ENCODE assay signal across 1 cellular context in the genomic region with DNA sequence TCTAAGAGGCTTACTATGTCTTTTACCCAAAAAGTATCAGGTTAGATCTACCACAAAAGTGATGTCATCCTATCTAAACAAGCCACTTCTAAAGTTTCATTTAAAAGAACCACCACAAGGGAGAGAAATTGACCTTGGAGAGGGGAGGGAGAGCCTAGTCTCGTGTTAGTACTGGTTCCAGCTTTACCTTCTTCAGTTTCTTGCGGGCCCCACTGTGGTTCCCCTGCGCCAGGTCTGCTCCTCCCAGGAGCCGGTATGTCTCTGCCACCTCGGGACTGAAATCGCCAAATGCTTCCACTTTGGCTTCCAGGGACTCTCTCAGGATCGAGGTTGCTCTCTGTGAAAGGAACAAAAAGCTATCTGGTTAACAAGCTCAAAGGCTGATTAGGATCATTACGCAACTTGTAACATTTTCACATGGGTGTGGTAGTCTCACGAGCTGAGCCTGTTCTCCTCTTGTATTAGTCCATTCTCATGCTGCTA.
TF ChIP-seq lines count a peak whose summit lies in the region.

No MANE protein-coding gene starts in this region.

TF ChIP-seq in HEK293, 187 proteins besides CTCF, POLR2A, EP300 and RAD21 (continued from another document):
- TF ChIP-seq, protein P1, sequence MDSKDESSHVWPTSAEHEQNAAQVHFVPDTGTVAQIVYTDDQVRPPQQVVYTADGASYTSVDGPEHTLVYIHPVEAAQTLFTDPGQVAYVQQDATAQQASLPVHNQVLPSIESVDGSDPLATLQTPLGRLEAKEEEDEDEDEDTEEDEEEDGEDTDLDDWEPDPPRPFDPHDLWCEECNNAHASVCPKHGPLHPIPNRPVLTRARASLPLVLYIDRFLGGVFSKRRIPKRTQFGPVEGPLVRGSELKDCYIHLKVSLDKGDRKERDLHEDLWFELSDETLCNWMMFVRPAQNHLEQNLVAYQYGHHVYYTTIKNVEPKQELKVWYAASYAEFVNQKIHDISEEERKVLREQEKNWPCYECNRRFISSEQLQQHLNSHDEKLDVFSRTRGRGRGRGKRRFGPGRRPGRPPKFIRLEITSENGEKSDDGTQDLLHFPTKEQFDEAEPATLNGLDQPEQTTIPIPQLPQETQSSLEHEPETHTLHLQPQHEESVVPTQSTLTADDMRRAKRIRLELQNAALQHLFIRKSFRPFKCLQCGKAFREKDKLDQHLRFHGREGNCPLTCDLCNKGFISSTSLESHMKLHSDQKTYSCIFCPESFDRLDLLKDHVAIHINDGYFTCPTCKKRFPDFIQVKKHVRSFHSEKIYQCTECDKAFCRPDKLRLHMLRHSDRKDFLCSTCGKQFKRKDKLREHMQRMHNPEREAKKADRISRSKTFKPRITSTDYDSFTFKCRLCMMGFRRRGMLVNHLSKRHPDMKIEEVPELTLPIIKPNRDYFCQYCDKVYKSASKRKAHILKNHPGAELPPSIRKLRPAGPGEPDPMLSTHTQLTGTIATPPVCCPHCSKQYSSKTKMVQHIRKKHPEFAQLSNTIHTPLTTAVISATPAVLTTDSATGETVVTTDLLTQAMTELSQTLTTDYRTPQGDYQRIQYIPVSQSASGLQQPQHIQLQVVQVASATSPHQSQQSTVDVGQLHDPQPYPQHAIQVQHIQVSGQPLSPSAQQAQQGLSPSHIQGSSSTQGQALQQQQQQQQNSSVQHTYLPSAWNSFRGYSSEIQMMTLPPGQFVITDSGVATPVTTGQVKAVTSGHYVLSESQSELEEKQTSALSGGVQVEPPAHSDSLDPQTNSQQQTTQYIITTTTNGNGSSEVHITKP (tag by site-specific recombination; IDR thresholded peaks at IDR 0.05) = peak; percentile 54
- TF ChIP-seq ZNF521 (tag by site-specific recombination; IDR thresholded peaks at IDR 0.05) (no peak), FEZF1 (tag by site-specific recombination; IDR thresholded peaks at IDR 0.05) (0 out of 2 replicates have a peak, but pooled peaks have one; percentile 14), ZNF184 (tag by site-specific recombination; IDR thresholded peaks at IDR 0.05) (0 out of 2 replicates have a peak, but pooled peaks have one; percentile 33), ZNF175 (tag by site-specific recombination; IDR thresholded peaks at IDR 0.05) (no peak), ZNF112 (tag by site-specific recombination; IDR thresholded peaks at IDR 0.05) (no peak), ZBTB48 (tag by site-specific recombination; IDR thresholded peaks at IDR 0.05) (no peak), PRDM1 (tag by site-specific recombination; IDR thresholded peaks at IDR 0.05) (0 out of 2 replicates have a peak, but pooled peaks have one; percentile 39), MEIS1 (CRISPR knock-in tag; IDR thresholded peaks at IDR 0.05; ENCODE audit: borderline replicate concordance) (no peak), ZNF501 (tag by site-specific recombination; IDR thresholded peaks at IDR 0.05) (no peak), TRIM28 (IDR thresholded peaks at IDR 0.05; ENCODE audit: borderline replicate concordance, low read length) (peak; percentile 86), ZNF600 (tag by site-specific recombination; IDR thresholded peaks at IDR 0.05) (0 out of 2 replicates have a peak, but pooled peaks have one; percentile 43), ZNF548 (tag by site-specific recombination; IDR thresholded peaks at IDR 0.05) (no peak), ZNF239 (tag by site-specific recombination; IDR thresholded peaks at IDR 0.05) (no peak), ZNF677 (tag by site-specific recombination; IDR thresholded peaks at IDR 0.05) (no peak), WT1 (tag by site-specific recombination; IDR thresholded peaks at IDR 0.05) (no peak), SETDB1 (IDR thresholded peaks at IDR 0.05; ENCODE audit: insufficient read length, low read length) (no peak), ZNF10 (tag by site-specific recombination; IDR thresholded peaks at IDR 0.05) (no peak), ZNF585B (tag by site-specific recombination; IDR thresholded peaks at IDR 0.05) (no peak), YY2 (tag by site-specific recombination; IDR thresholded peaks at IDR 0.05) (no peak), ZXDB (tag by site-specific recombination; IDR thresholded peaks at IDR 0.05) (peak; percentile 31; the same call in 1 of the 2 replicates), ZNF549 (tag by site-specific recombination; IDR thresholded peaks at IDR 0.05) (no peak), ZSCAN30 (tag by site-specific recombination; IDR thresholded peaks at IDR 0.05) (no peak), ZBTB20 (tag by site-specific recombination; IDR thresholded peaks at IDR 0.05) (no peak), ZNF121 (tag by site-specific recombination; IDR thresholded peaks at IDR 0.05) (no peak), ZNF138 (tag by site-specific recombination; IDR thresholded peaks at IDR 0.05; ENCODE audit: borderline replicate concordance) (no peak), KLF8 (tag by site-specific recombination; IDR thresholded peaks at IDR 0.05) (0 out of 2 replicates have a peak, but pooled peaks have one; percentile 30), ZNF366 (tag by site-specific recombination; conservative IDR thresholded peaks at IDR 0.05) (peak; percentile 60)
- TF ChIP-seq, protein P2, sequence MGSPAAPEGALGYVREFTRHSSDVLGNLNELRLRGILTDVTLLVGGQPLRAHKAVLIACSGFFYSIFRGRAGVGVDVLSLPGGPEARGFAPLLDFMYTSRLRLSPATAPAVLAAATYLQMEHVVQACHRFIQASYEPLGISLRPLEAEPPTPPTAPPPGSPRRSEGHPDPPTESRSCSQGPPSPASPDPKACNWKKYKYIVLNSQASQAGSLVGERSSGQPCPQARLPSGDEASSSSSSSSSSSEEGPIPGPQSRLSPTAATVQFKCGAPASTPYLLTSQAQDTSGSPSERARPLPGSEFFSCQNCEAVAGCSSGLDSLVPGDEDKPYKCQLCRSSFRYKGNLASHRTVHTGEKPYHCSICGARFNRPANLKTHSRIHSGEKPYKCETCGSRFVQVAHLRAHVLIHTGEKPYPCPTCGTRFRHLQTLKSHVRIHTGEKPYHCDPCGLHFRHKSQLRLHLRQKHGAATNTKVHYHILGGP (tag by site-specific recombination; IDR thresholded peaks at IDR 0.05) = no peak
- TF ChIP-seq, protein P3, sequence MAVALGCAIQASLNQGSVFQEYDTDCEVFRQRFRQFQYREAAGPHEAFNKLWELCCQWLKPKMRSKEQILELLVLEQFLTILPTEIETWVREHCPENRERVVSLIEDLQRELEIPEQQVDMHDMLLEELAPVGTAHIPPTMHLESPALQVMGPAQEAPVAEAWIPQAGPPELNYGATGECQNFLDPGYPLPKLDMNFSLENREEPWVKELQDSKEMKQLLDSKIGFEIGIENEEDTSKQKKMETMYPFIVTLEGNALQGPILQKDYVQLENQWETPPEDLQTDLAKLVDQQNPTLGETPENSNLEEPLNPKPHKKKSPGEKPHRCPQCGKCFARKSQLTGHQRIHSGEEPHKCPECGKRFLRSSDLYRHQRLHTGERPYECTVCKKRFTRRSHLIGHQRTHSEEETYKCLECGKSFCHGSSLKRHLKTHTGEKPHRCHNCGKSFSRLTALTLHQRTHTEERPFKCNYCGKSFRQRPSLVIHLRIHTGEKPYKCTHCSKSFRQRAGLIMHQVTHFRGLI (tag by site-specific recombination; IDR thresholded peaks at IDR 0.05) = no peak
- TF ChIP-seq, protein P4, sequence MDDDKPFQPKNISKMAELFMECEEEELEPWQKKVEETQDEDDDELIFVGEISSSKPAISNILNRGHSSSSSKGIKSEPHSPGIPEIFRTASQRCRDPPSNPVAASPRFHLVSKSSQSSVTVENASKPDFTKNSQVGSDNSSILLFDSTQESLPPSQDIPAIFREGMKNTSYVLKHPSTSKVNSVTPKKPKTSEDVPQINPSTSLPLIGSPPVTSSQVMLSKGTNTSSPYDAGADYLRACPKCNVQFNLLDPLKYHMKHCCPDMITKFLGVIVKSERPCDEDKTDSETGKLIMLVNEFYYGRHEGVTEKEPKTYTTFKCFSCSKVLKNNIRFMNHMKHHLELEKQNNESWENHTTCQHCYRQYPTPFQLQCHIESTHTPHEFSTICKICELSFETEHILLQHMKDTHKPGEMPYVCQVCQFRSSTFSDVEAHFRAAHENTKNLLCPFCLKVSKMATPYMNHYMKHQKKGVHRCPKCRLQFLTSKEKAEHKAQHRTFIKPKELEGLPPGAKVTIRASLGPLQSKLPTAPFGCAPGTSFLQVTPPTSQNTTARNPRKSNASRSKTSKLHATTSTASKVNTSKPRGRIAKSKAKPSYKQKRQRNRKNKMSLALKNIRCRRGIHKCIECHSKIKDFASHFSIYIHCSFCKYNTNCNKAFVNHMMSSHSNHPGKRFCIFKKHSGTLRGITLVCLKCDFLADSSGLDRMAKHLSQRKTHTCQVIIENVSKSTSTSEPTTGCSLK (tag by site-specific recombination; IDR thresholded peaks at IDR 0.05) = no peak
- TF ChIP-seq, protein P5, sequence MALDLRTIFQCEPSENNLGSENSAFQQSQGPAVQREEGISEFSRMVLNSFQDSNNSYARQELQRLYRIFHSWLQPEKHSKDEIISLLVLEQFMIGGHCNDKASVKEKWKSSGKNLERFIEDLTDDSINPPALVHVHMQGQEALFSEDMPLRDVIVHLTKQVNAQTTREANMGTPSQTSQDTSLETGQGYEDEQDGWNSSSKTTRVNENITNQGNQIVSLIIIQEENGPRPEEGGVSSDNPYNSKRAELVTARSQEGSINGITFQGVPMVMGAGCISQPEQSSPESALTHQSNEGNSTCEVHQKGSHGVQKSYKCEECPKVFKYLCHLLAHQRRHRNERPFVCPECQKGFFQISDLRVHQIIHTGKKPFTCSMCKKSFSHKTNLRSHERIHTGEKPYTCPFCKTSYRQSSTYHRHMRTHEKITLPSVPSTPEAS (tag by site-specific recombination; IDR thresholded peaks at IDR 0.05) = no peak
- TF ChIP-seq, protein P6, sequence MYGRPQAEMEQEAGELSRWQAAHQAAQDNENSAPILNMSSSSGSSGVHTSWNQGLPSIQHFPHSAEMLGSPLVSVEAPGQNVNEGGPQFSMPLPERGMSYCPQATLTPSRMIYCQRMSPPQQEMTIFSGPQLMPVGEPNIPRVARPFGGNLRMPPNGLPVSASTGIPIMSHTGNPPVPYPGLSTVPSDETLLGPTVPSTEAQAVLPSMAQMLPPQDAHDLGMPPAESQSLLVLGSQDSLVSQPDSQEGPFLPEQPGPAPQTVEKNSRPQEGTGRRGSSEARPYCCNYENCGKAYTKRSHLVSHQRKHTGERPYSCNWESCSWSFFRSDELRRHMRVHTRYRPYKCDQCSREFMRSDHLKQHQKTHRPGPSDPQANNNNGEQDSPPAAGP (tag by site-specific recombination; IDR thresholded peaks at IDR 0.05) = no peak
